20 cellular contexts compared by ENCODE assay signal in the genomic region with DNA sequence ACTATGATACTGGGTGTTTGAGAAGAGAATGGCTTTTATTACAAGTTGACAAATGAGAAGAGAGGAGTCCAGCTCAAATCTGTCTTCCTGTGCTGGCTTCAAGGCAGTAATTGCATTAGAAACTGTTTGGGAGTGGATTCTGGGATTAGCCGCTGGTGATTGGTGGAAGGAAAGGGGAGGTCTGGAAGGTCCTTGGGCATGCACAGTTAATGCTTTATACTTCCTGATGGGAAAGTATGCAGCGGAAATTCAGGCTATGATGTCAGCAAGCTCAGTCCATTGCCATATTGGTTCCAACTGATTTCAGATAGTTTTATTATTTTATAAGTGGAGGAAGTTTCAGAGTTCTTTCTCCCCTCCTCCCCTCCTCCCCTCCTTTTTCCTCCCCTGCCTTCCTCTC.
"Had no signal": no experiment of that assay in that cellular context is flagged by ENCODE, and none has a peak within 500 bp of the region (broad histone marks: within the 10 kb centered on the region; RNA-seq: fewer than 3 reads in every experiment).

No MANE protein-coding gene starts in this region.

- H3K4me1 ChIP-seq: colonic mucosa, esophagus squamous epithelium, lower lobe of right lung, right atrium auricular region had no signal

- DNase-seq: activated CD4-positive, alpha-beta T cell treated with anti-CD3 and anti-CD28 coated beads, Interleukin-2, amount 10 ng/mL, durations not matched to agents 24 days and 14 days; activated CD8-positive, alpha-beta memory T cell treated with anti-CD3 and anti-CD28 coated beads, Interleukin-2, amount 50 U/mL, for 48 hours; activated CD8-positive, alpha-beta T cell treated with anti-CD3 and anti-CD28 coated beads, Interleukin-2, amount 10 ng/mL, durations not matched to agents 7 days and 5 days; activated gamma-delta T cell; activated T-cell treated with anti-CD3 and anti-CD28 coated beads, Interleukin-2, amount 50 U/mL, for 72 hours; amniotic stem cell; colonic mucosa; esophagus squamous epithelium; foreskin melanocyte; left cardiac atrium; lower lobe of right lung; nephron progenitor cell; occipital lobe; stimulated activated CD4-positive, alpha-beta T cell treated with anti-CD3 and anti-CD28 coated beads, Interleukin-4, amount 100 ng/mL, for 4 hours; stimulated activated CD8-positive, alpha-beta memory T cell treated with anti-CD3 and anti-CD28 coated beads, Interleukin-4, amount 100 ng/mL, for 48 hours had no signal

- ATAC-seq: activated CD8-positive, alpha-beta T cell treated with anti-CD3 and anti-CD28 coated beads, Interleukin-2, amount 10 ng/mL, durations not matched to agents 7 days and 5 days; activated T-cell treated with anti-CD3 and anti-CD28 coated beads, Interleukin-2, amount 50 U/mL, for 72 hours; left cardiac atrium; WTC11 had no signal

- H3K27me3 ChIP-seq: colonic mucosa, right atrium auricular region had no signal

- H3K4me3 ChIP-seq: colonic mucosa, esophagus squamous epithelium, lower lobe of right lung, right atrium auricular region, skin epidermis had no signal

- H3K9me3 ChIP-seq: colonic mucosa, esophagus squamous epithelium, lower lobe of right lung, right atrium auricular region had no signal

- H3K27ac ChIP-seq: colonic mucosa, esophagus squamous epithelium, lower lobe of right lung, right atrium auricular region, skin epidermis had no signal

- FAIRE-seq: endothelial cell of umbilical vein, TTC549 had no signal

- H3K36me3 ChIP-seq: colonic mucosa, esophagus squamous epithelium, lower lobe of right lung, right atrium auricular region had no signal
